8 cellular contexts compared by ENCODE assay signal in the genomic region with DNA sequence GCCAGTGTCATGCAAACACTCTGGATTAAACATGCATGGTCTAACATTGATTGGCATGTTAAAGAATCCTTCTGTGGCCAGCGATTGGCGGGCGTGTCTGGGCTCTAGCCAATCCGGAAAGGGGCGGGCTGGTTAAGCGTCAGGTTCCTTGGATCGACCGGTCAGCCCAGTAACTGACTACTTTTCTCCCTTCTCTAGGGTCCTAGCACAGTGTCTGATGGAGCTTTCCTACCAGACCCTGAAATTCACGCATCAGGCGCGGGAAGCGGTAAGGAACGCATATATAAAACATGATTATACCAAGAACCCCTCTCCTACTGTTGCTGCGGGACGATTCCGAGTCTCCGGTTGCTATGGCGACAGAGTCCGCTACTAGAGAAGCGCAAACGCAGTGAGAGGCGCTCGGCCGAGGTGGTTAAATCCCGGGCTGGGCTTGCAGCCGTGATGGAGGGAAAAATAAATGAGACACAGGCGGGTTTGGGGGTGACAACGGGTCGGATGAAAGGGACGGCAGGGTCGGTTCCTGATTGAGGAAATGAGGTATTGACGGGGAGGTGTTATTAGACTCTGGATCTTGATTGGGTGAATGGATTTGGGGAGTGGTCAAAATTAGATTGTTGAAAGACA. TPM values are rescaled to one million over a fixed set of nuclear protein-coding genes. Genes with fewer than 3 reads are reported as not detected.
A peak's percentile ranks its signal among the peaks of the same experiment; 100 is the strongest.
DNase-seq lines count a peak whose midpoint lies in the region; ATAC-seq and TF ChIP-seq lines count a peak whose summit lies in the region.

No MANE protein-coding gene starts in this region.

- no peaks in the 10 kb centered on the region for H3K36me3 Mint-ChIP-seq in activated T-cell treated with anti-CD3 and anti-CD28 coated beads, Interleukin-2, amount 50 U/mL, for 4 hours (ENCODE audit: insufficient read depth)
- H3K36me3 Mint-ChIP-seq in natural killer cell, result no peaks in the 10 kb centered on the region

- peaks cover 14% of the 10 kb centered on the region for H3K27me3 Mint-ChIP-seq in activated T-cell treated with anti-CD3 and anti-CD28 coated beads, Interleukin-2, amount 50 U/mL, for 4 hours (ENCODE audit: low read depth)
- peaks cover 20 to 23% of the 10 kb centered on the region in 2 donors for H3K27me3 Mint-ChIP-seq in natural killer cell (ENCODE audit: low read depth in 2 of 2)

- H3K9me3 Mint-ChIP-seq in activated T-cell treated with anti-CD3 and anti-CD28 coated beads, Interleukin-2, amount 50 U/mL, for 4 hours, result no peaks in the 10 kb centered on the region
- no peaks in the 10 kb centered on the region for H3K9me3 Mint-ChIP-seq in natural killer cell

- peak; percentile 82 for DNase-seq in SIG-M5 treated with dmso at 0.1 percent for 504 hours (lab: John Stamatoyannopoulos, UW; ENCODE audit: unreplicated experiment)
- DNase-seq in SIG-M5 (lab: John Stamatoyannopoulos, UW), result no peak
- peak; percentile 94 for DNase-seq in NCI-H69 (lab: John Stamatoyannopoulos, UW)
- peak; percentile 18 for DNase-seq in activated T-cell treated with anti-CD3 and anti-CD28 coated beads, Interleukin-2, amount 50 U/mL, for 4 hours
- peak; percentile 60 for DNase-seq in fibroblast of the conjunctiva (ENCODE audit: low read depth)
- DNase-seq in natural killer cell, result peak; percentile 36
- DNase-seq in stromal cell of bone marrow (ENCODE audit: low read depth), result peak; percentile 82

- ATAC-seq in HG03064 (IDR thresholded peaks at IDR 0.05; ENCODE audit: low read depth, unreplicated experiment), result peak; percentile 97
- peak; percentile 97 for ATAC-seq in activated T-cell treated with anti-CD3 and anti-CD28 coated beads, Interleukin-2, amount 50 U/mL, for 4 hours
- peak; percentile 73 to 93 (median 89) for ATAC-seq in natural killer cell

- H3K27ac Mint-ChIP-seq in natural killer cell, result no peak overlapping the region

- H3K4me1 Mint-ChIP-seq in activated T-cell treated with anti-CD3 and anti-CD28 coated beads, Interleukin-2, amount 50 U/mL, for 4 hours (ENCODE audit: low read depth), result no peaks in the 10 kb centered on the region
- H3K4me1 Mint-ChIP-seq in natural killer cell, result no peaks in the 10 kb centered on the region

- intact Hi-C loops in natural killer cell (cut with micrococcal nuclease), result no loop called here

- H3K4me3 Mint-ChIP-seq in activated T-cell treated with anti-CD3 and anti-CD28 coated beads, Interleukin-2, amount 50 U/mL, for 4 hours, result no peak overlapping the region
- H3K4me3 Mint-ChIP-seq in natural killer cell, result no peak overlapping the region

- TF ChIP-seq CTCF in natural killer cell (IDR thresholded peaks at IDR 0.05), result no peak

RNA-seq across cellular contexts. Expression of a gene that starts 29.4 kb away (rescaled TPM):
- 1 to 10 TPM in 1 of 3 donors, under 1 TPM in 2; 0.54 to 1.0 (median 0.61) TPM for total RNA-seq in activated T-cell treated with anti-CD3 and anti-CD28 coated beads, Interleukin-2, amount 50 U/mL, for 4 hours
- 1 to 10 TPM in 1 of 3 donors, under 1 TPM in 2; 0.45 to 1.2 (median 0.52) TPM for total RNA-seq in natural killer cell

RNA-seq across cellular contexts. Expression of a gene that starts 29.5 kb away (rescaled TPM):
- 10 to 100 TPM; 20.1 to 22.6 (median 21.0) TPM for total RNA-seq in activated T-cell treated with anti-CD3 and anti-CD28 coated beads, Interleukin-2, amount 50 U/mL, for 4 hours
- 10 to 100 TPM; 48.9 to 55.9 (median 50.0) TPM for total RNA-seq in natural killer cell
